14 cellular contexts compared by ENCODE assay signal in genomic region chr16:88953003-88953690, GRCh38. TPM values are rescaled to one million over a fixed set of nuclear protein-coding genes. Genes with fewer than 3 reads are reported as not detected.
DNase-seq lines count a peak whose midpoint lies in the region; ATAC-seq, FAIRE-seq and TF ChIP-seq lines count a peak whose summit lies in the region.
"Had no signal": no experiment of that assay in that cellular context is flagged by ENCODE, and none has a peak within 500 bp of the region (broad histone marks: within the 10 kb centered on the region; RNA-seq: fewer than 3 reads in every experiment).

No MANE protein-coding gene starts in this region.

- H3K9ac ChIP-seq in IMR-90 (ENCODE audit: low read depth, low read length) (no peak overlapping the region), H1 (replicated peaks in 1 of 4; ENCODE audit: extremely low read depth in 1 of 4, low read depth in 3 of 4, low read length in 3 of 4) (no peak overlapping the region), GM23248 (no peak overlapping the region)

- DNase-seq in right cardiac atrium, result peak in 2 of 3 donors; percentile 32 to 40
- no peak for DNase-seq in left cardiac atrium
- no peak for DNase-seq in IMR-90
- DNase-seq in H1 (ENCODE audit: low read depth in 1 of 2, low spot score in 2 of 2), result no peak
- no peak for DNase-seq in GM23248
- DNase-seq: CD4-positive, CD25-positive, alpha-beta regulatory T cell had no signal

- H3K9me1 ChIP-seq in IMR-90 (ENCODE audit: insufficient read depth, low read length), result no peaks in the 10 kb centered on the region

- no peak overlapping the region for H2BK12ac ChIP-seq in H1 (ENCODE audit: low read depth, low read length)

- H3K79me1 ChIP-seq in IMR-90 (ENCODE audit: low read depth in 1 of 2, low read length in 2 of 2) (no peaks in the 10 kb centered on the region), H1 (ENCODE audit: low read depth, low read length) (no peaks in the 10 kb centered on the region)

- ATAC-seq in right cardiac atrium, result peak in 1 of 2 donors; percentile 27
- ATAC-seq in left cardiac atrium, result no peak
- peak; percentile 29; the same call in 1 of the 2 replicates for ATAC-seq in IMR-90 (ENCODE audit: low read depth)
- ATAC-seq in stimulated activated memory B cell treated with anti-CD40 and anti-IgM and Interleukin-4, amounts not matched to agents 10 μg/mL and 1 μg/mL and 100 μg/mL, for 72 hours, result no peak
- no peak for ATAC-seq in HG03442 (IDR thresholded peaks at IDR 0.05; ENCODE audit: unreplicated experiment)
- no peak for ATAC-seq in GM21529 (IDR thresholded peaks at IDR 0.05; ENCODE audit: unreplicated experiment)
- ATAC-seq: HCT116 had no signal

- TF ChIP-seq CTCF in IMR-90 (conservative IDR thresholded peaks at IDR 0.05; ENCODE audit: low read depth, low read length), result no peak
- TF ChIP-seq CTCF in H1 (IDR thresholded peaks at IDR 0.05; ENCODE audit: control extremely low read depth in 1 of 3, insufficient read depth in 1 of 3, low read depth in 1 of 3, low read length in 3 of 3), result no peak

- H3K79me2 ChIP-seq in H1 (ENCODE audit: control insufficient read depth in 1 of 2, insufficient read depth in 2 of 2, low read length in 2 of 2) (no peaks in the 10 kb centered on the region), GM23248 (ENCODE audit: insufficient read depth) (no peaks in the 10 kb centered on the region)

- TF ChIP-seq RAD21 in IMR-90 (IDR thresholded peaks at IDR 0.05; ENCODE audit: low read length) (no peak), H1 (IDR thresholded peaks at IDR 0.05 in 1 of 2, conservative IDR thresholded peaks at IDR 0.05 in 1 of 2; ENCODE audit: low read depth in 2 of 2, low read length in 2 of 2) (no peak)

- intact Hi-C loops in right cardiac atrium (cut with DNase I) (no loop called here), left cardiac atrium (cut with DNase I) (no loop called here), IMR-90 (cut with micrococcal nuclease) (no loop called here)

- H4K91ac ChIP-seq in IMR-90 (ENCODE audit: insufficient read depth, low read depth, low read length) (no peak overlapping the region), H1 (replicated peaks; ENCODE audit: insufficient read length, low read length) (no peak overlapping the region)

- no peak overlapping the region for H2AK9ac ChIP-seq in IMR-90 (replicated peaks; ENCODE audit: low read depth, low read length, poor library complexity)

- CTCF ChIA-PET in IMR-90 (lab: Yijun Ruan, JAX), result no interaction called here
- CTCF ChIA-PET in H1 (lab: Charles Lee; ENCODE audit: partially characterized antibody), result interaction anchor here (1.0 to 1.5 kb wide), 3 partner anchors 9 to 205 kb away, joined by 3 to 4 read pairs (median 3); no protein-coding TSS in a partner anchor

- H3K23ac ChIP-seq in IMR-90 (ENCODE audit: low read depth, low read length) (no peak overlapping the region), H1 (ENCODE audit: insufficient read length) (no peak overlapping the region)

- WGBS in right cardiac atrium, result 59% methylated on average over 28 of the region's 28 CpGs
- 35% methylated on average over 9 of the region's 28 CpGs; no CpG with 5 or more reads in 1 of the 2 experiments for WGBS in IMR-90 (ENCODE audit: extremely low coverage in 2 of 2, insufficient read length in 1 of 2), 2 experiments
- WGBS in H1 (ENCODE audit: extremely low coverage in 1 of 2, insufficient coverage in 1 of 2, insufficient read length in 1 of 2, insufficient replicate concordance in 2 of 2, low coverage in 1 of 2, low lambda C conversion rate in 2 of 2, missing lambda C conversion rate in 1 of 2), 2 experiments, result 87% methylated on average over 28 of the region's 28 CpGs; no CpG with 5 or more reads in 1 of the 2 experiments
- WGBS in GM23248 (ENCODE audit: low coverage in 1 of 2, low lambda C conversion rate in 2 of 2, missing lambda C conversion rate in 2 of 2), 2 experiments, result 67 to 69% methylated on average over 28 of the region's 28 CpGs

- no peaks in the 10 kb centered on the region for H3K23me2 ChIP-seq in H1 (ENCODE audit: low read depth, low read length)

- H3K4me2 ChIP-seq in IMR-90 (ENCODE audit: low read depth, low read length) (no peak overlapping the region), H1 (ENCODE audit: insufficient read depth in 1 of 2, low read depth in 2 of 2, low read length in 2 of 2) (no peak overlapping the region), GM23248 (ENCODE audit: unreplicated experiment) (no peak overlapping the region)

- no peak overlapping the region for H2AFZ ChIP-seq in IMR-90 (replicated peaks; ENCODE audit: low read length, poor library complexity)
- no peak overlapping the region for H2AFZ ChIP-seq in H1 (ENCODE audit: low read length)
- no peak overlapping the region for H2AFZ ChIP-seq in GM23248

- FAIRE-seq in H1 (lab: Jason Lieb, UNC), result no peak

- no peaks in the 10 kb centered on the region for H3K27me3 Mint-ChIP-seq in stimulated activated memory B cell treated with anti-CD40 and anti-IgM and Interleukin-4, amounts not matched to agents 10 μg/mL and 1 μg/mL and 100 μg/mL, for 72 hours

- H4K5ac ChIP-seq in IMR-90 (ENCODE audit: low read depth, low read length) (no peak overlapping the region), H1 (ENCODE audit: insufficient read length, low read depth, low read length) (no peak overlapping the region)

- in situ Hi-C loops in IMR-90 (cut with MboI; ENCODE audit: low sequenced_read_pairs) (no loop called here), GM23248 (cut with MboI) (no loop called here)

- TF ChIP-seq POLR2A in IMR-90 (IDR thresholded peaks at IDR 0.05; ENCODE audit: low read depth, low read length) (no peak), H1 (IDR thresholded peaks at IDR 0.05; ENCODE audit: control extremely low read depth in 1 of 2, low read depth in 2 of 2, low read length in 2 of 2) (no peak)

- H2AK5ac ChIP-seq in IMR-90 (ENCODE audit: low read depth, low read length) (no peak overlapping the region), H1 (ENCODE audit: low read depth, low read length) (no peak overlapping the region)

- no peak overlapping the region for H3K4ac ChIP-seq in IMR-90 (ENCODE audit: low read depth, low read length)
- no peak overlapping the region for H3K4ac ChIP-seq in H1 (replicated peaks; ENCODE audit: insufficient read length, low read depth, low read length)

- peaks cover 61% of the 10 kb centered on the region for H3K36me3 Mint-ChIP-seq in stimulated activated memory B cell treated with anti-CD40 and anti-IgM and Interleukin-4, amounts not matched to agents 10 μg/mL and 1 μg/mL and 100 μg/mL, for 72 hours
- H3K36me3 Mint-ChIP-seq: CD4-positive, CD25-positive, alpha-beta regulatory T cell had no signal

- H3K56ac ChIP-seq in IMR-90 (ENCODE audit: extremely low read depth, insufficient read depth, low read length), result no peak overlapping the region
- no peak overlapping the region for H3K56ac ChIP-seq in H1 (replicated peaks; ENCODE audit: insufficient read length, low read depth, low read length)

- H2BK120ac ChIP-seq in IMR-90 (ENCODE audit: low read depth, low read length), result no peak overlapping the region
- no peak overlapping the region for H2BK120ac ChIP-seq in H1 (replicated peaks; ENCODE audit: low read depth, low read length)

- H3K18ac ChIP-seq in IMR-90 (ENCODE audit: low read depth, low read length) (no peak overlapping the region), H1 (ENCODE audit: extremely low read depth, low read length) (no peak overlapping the region)

- H3K9me3 ChIP-seq in right cardiac atrium (ENCODE audit: control insufficient read depth, low read length) (no peaks in the 10 kb centered on the region), IMR-90 (ENCODE audit: control insufficient read depth, insufficient read depth, low read length) (no peaks in the 10 kb centered on the region), H1 (ENCODE audit: insufficient read depth in 2 of 2, low read depth in 1 of 2, low read length in 1 of 2) (no peaks in the 10 kb centered on the region; a peak in 1 of 4 replicates), GM23248 (ENCODE audit: low read depth) (no peaks in the 10 kb centered on the region)
- H3K9me3 ChIP-seq: BLaER1 treated with 17β-estradiol and CSF1 and Interleukin-3, amounts not matched to agents 10 nM and 100 nM had no signal

- H3K14ac ChIP-seq in IMR-90 (replicated peaks; ENCODE audit: low read depth, low read length), result no peak overlapping the region
- no peak overlapping the region for H3K14ac ChIP-seq in H1 (ENCODE audit: insufficient read length)

- POLR2A ChIA-PET in IMR-90 (lab: Charles Lee; ENCODE audit: unreplicated experiment) (no interaction called here), H1 (lab: Charles Lee; ENCODE audit: partially characterized antibody) (interaction anchor here (1.0 kb wide), 1 partner anchor 22 kb away, joined by 3 read pairs; no protein-coding TSS in a partner anchor)

- no peak for TF ChIP-seq EP300 in H1 (IDR thresholded peaks at IDR 0.05; ENCODE audit: borderline replicate concordance in 1 of 2, low read depth in 2 of 2, low read length in 2 of 2)

- BruUV-seq in IMR-90 (replicated peaks; lab: Mats Ljungman, UMichigan), result no TSS peak

- H3K9me2 ChIP-seq in GM23248 (ENCODE audit: insufficient read depth), result no peaks in the 10 kb centered on the region

- H3K4me3 ChIP-seq in right cardiac atrium (ENCODE audit: low read length) (no peak overlapping the region), IMR-90 (ENCODE audit: insufficient read depth, low read depth, low read length) (no peak overlapping the region), H1 (ENCODE audit: extremely low read depth in 1 of 4, insufficient read depth in 2 of 4, low read depth in 3 of 4, low read length in 4 of 4) (no peak overlapping the region), GM23248 (no peak overlapping the region)
- H3K4me3 ChIP-seq: BLaER1 treated with 17β-estradiol and CSF1 and Interleukin-3, amounts not matched to agents 10 nM and 100 nM had no signal

- no peaks in the 10 kb centered on the region for H3F3A ChIP-seq in GM23248 (ENCODE audit: insufficient read depth)

- dilution Hi-C loops in IMR-90 (cut with HindIII; ENCODE audit: low sequenced_read_pairs, unreplicated experiment), result no loop called here

- H4K20me1 ChIP-seq in IMR-90 (ENCODE audit: insufficient read depth, low read length), result no peaks in the 10 kb centered on the region
- no peaks in the 10 kb centered on the region for H4K20me1 ChIP-seq in H1 (replicated peaks in 1 of 2; ENCODE audit: control insufficient read depth in 1 of 2, insufficient read depth in 2 of 2, low read length in 2 of 2)
- H4K20me1 ChIP-seq in GM23248 (ENCODE audit: insufficient read depth), result no peaks in the 10 kb centered on the region

- H3K27ac ChIP-seq in right cardiac atrium (ENCODE audit: low read length) (no peak overlapping the region), IMR-90 (ENCODE audit: insufficient read depth, low read length) (no peak overlapping the region), H1 (ENCODE audit: low read depth, low read length) (no peak overlapping the region), GM23248 (no peak overlapping the region)
- H3K27ac ChIP-seq: HL-60 had no signal

- H4K8ac ChIP-seq in IMR-90 (ENCODE audit: low read depth in 2 of 2, low read length in 2 of 2), result no peak overlapping the region
- 0 out of 2 replicates have a peak overlapping the region, but pooled peaks have one; percentile 31 for H4K8ac ChIP-seq in H1 (ENCODE audit: extremely low read depth, insufficient read depth, low read length)

- H3K4me1 ChIP-seq in right cardiac atrium (ENCODE audit: control insufficient read depth, insufficient read depth, low read length), result no peaks in the 10 kb centered on the region
- no peaks in the 10 kb centered on the region for H3K4me1 ChIP-seq in IMR-90 (ENCODE audit: control insufficient read depth, insufficient read depth, low read length)
- H3K4me1 ChIP-seq in H1 (replicated peaks in 1 of 4; ENCODE audit: control insufficient read depth in 3 of 4, insufficient read depth in 4 of 4, low read length in 3 of 4), result no peaks in the 10 kb centered on the region
- H3K4me1 ChIP-seq in GM23248 (ENCODE audit: insufficient read depth), result no peaks in the 10 kb centered on the region

- H3K27me3 ChIP-seq in right cardiac atrium (ENCODE audit: control insufficient read depth, insufficient read depth), result no peaks in the 10 kb centered on the region
- H3K27me3 ChIP-seq in IMR-90 (ENCODE audit: control insufficient read depth, insufficient read depth, low read length), result peaks cover 39% of the 10 kb centered on the region
- H3K27me3 ChIP-seq in H1 (replicated peaks in 1 of 4; ENCODE audit: control insufficient read depth in 3 of 4, extremely low read depth in 1 of 4, insufficient read depth in 3 of 4, low read length in 3 of 4), result no peaks in the 10 kb centered on the region
- peaks cover 12% of the 10 kb centered on the region for H3K27me3 ChIP-seq in GM23248 (replicated peaks; ENCODE audit: insufficient read depth)

- H3K36me3 ChIP-seq in IMR-90 (ENCODE audit: control insufficient read depth, insufficient read depth, low read length), result no peaks in the 10 kb centered on the region
- no peaks in the 10 kb centered on the region for H3K36me3 ChIP-seq in H1 (ENCODE audit: control insufficient read depth in 2 of 4, insufficient read depth in 4 of 4, low read length in 3 of 4)
- no peaks in the 10 kb centered on the region for H3K36me3 ChIP-seq in GM23248 (ENCODE audit: low read depth)

- H3K4me1 Mint-ChIP-seq in stimulated activated memory B cell treated with anti-CD40 and anti-IgM and Interleukin-4, amounts not matched to agents 10 μg/mL and 1 μg/mL and 100 μg/mL, for 72 hours, result peaks cover 51% of the 10 kb centered on the region

- no peak overlapping the region for H2BK15ac ChIP-seq in IMR-90 (ENCODE audit: low read depth, low read length)
- no peak overlapping the region for H2BK15ac ChIP-seq in H1 (ENCODE audit: low read length)

- H3K4me3 Mint-ChIP-seq in stimulated activated memory B cell treated with anti-CD40 and anti-IgM and Interleukin-4, amounts not matched to agents 10 μg/mL and 1 μg/mL and 100 μg/mL, for 72 hours, result no peak overlapping the region
- H3K4me3 Mint-ChIP-seq: CD4-positive, CD25-positive, alpha-beta regulatory T cell had no signal

- no peak overlapping the region for H2BK20ac ChIP-seq in IMR-90 (ENCODE audit: low read depth, low read length)
- no peak overlapping the region for H2BK20ac ChIP-seq in H1 (ENCODE audit: low read length)

- no peaks in the 10 kb centered on the region for H3K9me3 Mint-ChIP-seq in stimulated activated memory B cell treated with anti-CD40 and anti-IgM and Interleukin-4, amounts not matched to agents 10 μg/mL and 1 μg/mL and 100 μg/mL, for 72 hours

- peak overlapping the region; percentile 30 for H3K27ac Mint-ChIP-seq in stimulated activated memory B cell treated with anti-CD40 and anti-IgM and Interleukin-4, amounts not matched to agents 10 μg/mL and 1 μg/mL and 100 μg/mL, for 72 hours
- H3K27ac Mint-ChIP-seq: CD4-positive, CD25-positive, alpha-beta regulatory T cell had no signal

- no peak overlapping the region for H2BK5ac ChIP-seq in IMR-90 (ENCODE audit: low read depth, low read length, poor library complexity, severe bottlenecking)
- no peak overlapping the region for H2BK5ac ChIP-seq in H1 (ENCODE audit: low read depth, low read length)

RNA-seq across cellular contexts. Expression of gene CBFA2T3, which starts 23.9 kb away (rescaled TPM):
- total RNA-seq in right cardiac atrium (1 to 10 TPM; 5.6 to 8.5 (median 6.9) TPM), left cardiac atrium (1 to 10 TPM; 6.5 to 6.6 TPM), IMR-90 (2012; rRNA removed) (not detected in 2 replicates)
- polyA plus RNA-seq in right cardiac atrium (7.3 TPM), IMR-90 (2012; rRNA removed) (not detected in 2 replicates), H1 (2011; rRNA removed) (0.51 and 1.5 TPM in 2 replicates), GM23248 (2016; fragmentation: Nextera tagmentation; extraction: Ambion mirVana) (0.08 TPM in 1 of 2 replicates, not detected in the other)
- polyA plus RNA-seq in IMR-90 (2012; cell fraction: cytosol; rRNA removed), result not detected in 2 replicates
- 0.03 TPM in 1 of 2 replicates, not detected in the other for polyA plus RNA-seq in IMR-90 (2012; cell fraction: nucleus; rRNA removed; ENCODE audit: low replicate concordance)
- 1.3 and 2.7 TPM in 2 replicates for total RNA-seq in H1 (2021; fragmentation: NEBNext Ultra II Directional; extraction: Animal tissue kit (Norgen Biotek cat#: 25700))
- 0.62 TPM for polyA plus RNA-seq in H1 (2011; cell fraction: cytosol; rRNA removed)
- polyA plus RNA-seq in H1 (2011; cell fraction: nucleus; rRNA removed), result 3.9 TPM
- 0.99 to 1.7 TPM (median 1.2 TPM) in 4 replicates for polyA plus RNA-seq in H1 (2012, experiment 1 of 2)
- polyA plus RNA-seq in H1 (2012, experiment 2 of 2), result 1.1 TPM
- 1.6 TPM for polyA plus RNA-seq in H1 (2013, experiment 1 of 2)
- 1.2 TPM for polyA plus RNA-seq in H1 (2013, experiment 2 of 2)
- polyA minus RNA-seq in H1 (2011; rRNA and poly(A)+ RNA removed), result 0.59 and 0.66 TPM in 2 replicates
- 2.9 TPM for polyA minus RNA-seq in H1 (2011; cell fraction: cytosol; rRNA and poly(A)+ RNA removed)
- 2.1 TPM for polyA minus RNA-seq in H1 (2011; cell fraction: nucleus; rRNA and poly(A)+ RNA removed)
- not detected in 2 replicates for total RNA-seq in GM23248 (2014; rRNA removed; shearing (Covaris generic))
- total RNA-seq: Daoy, H4 had no signal

Comparison
In these comparisons a context has a peak if more than half of its experiments do, and no peak if none do; other contexts are left out.
1. DNase-seq: peak in right cardiac atrium (2 of 3); none in left cardiac atrium (single experiment), IMR-90 (single experiment), H1 (0 of 2) and GM23248 (single experiment).